1 cellular context compared by ENCODE assay signal in genomic region chr6:27591660-27592059, GRCh38.
TF ChIP-seq lines count a peak whose summit lies in the region.

No MANE protein-coding gene starts in this region.

TF ChIP-seq in HepG2, 621 proteins besides CTCF, POLR2A, EP300 and RAD21 (continued from another document and continues in another):
- no peak for TF ChIP-seq ZBED4 (CRISPR knock-in tag; IDR thresholded peaks at IDR 0.05; ENCODE audit: borderline replicate concordance)
- TF ChIP-seq PRDM10 (CRISPR knock-in tag; IDR thresholded peaks at IDR 0.05; ENCODE audit: low read depth): no peak
- TF ChIP-seq SYNCRIP (IDR thresholded peaks at IDR 0.05; ENCODE audit: insufficient read depth, low read depth, low read length): no peak
- no peak for TF ChIP-seq POGZ (CRISPR knock-in tag; IDR thresholded peaks at IDR 0.05)
- TF ChIP-seq NFIC (IDR thresholded peaks at IDR 0.05; ENCODE audit: low read length): no peak
- peak; percentile 23; the same call in 1 of the 2 replicates for TF ChIP-seq NR2F2 (IDR thresholded peaks at IDR 0.05; ENCODE audit: borderline replicate concordance, low read depth)
- TF ChIP-seq ZNF83 (CRISPR knock-in tag; IDR thresholded peaks at IDR 0.05; ENCODE audit: borderline replicate concordance): no peak
- TF ChIP-seq U2AF1 (optimal IDR thresholded peaks at IDR 0.05; ENCODE audit: low read depth, low read length): no peak
- TF ChIP-seq MTF1 (CRISPR knock-in tag; IDR thresholded peaks at IDR 0.05): no peak
- TF ChIP-seq WIZ (CRISPR knock-in tag; IDR thresholded peaks at IDR 0.05): no peak
- no peak for TF ChIP-seq SIN3B (IDR thresholded peaks at IDR 0.05; ENCODE audit: low read length)
- TF ChIP-seq SKIL (CRISPR knock-in tag; IDR thresholded peaks at IDR 0.05; ENCODE audit: borderline replicate concordance): no peak
- TF ChIP-seq ZNF30 (CRISPR knock-in tag; IDR thresholded peaks at IDR 0.05): no peak
- TF ChIP-seq ZNF430 (CRISPR knock-in tag; IDR thresholded peaks at IDR 0.05): no peak
- TF ChIP-seq POGK (CRISPR knock-in tag; conservative IDR thresholded peaks at IDR 0.05): no peak
- TF ChIP-seq ZKSCAN1 (IDR thresholded peaks at IDR 0.05; ENCODE audit: low read length): no peak
- no peak for TF ChIP-seq HMG20B (CRISPR knock-in tag; conservative IDR thresholded peaks at IDR 0.05)
- TF ChIP-seq TRAFD1 (CRISPR knock-in tag; IDR thresholded peaks at IDR 0.05; ENCODE audit: borderline replicate concordance): no peak
- no peak for TF ChIP-seq KLF11 (CRISPR knock-in tag; IDR thresholded peaks at IDR 0.05)
- no peak; the same call in 1 of the 2 replicates for TF ChIP-seq FOXA3 (CRISPR knock-in tag; IDR thresholded peaks at IDR 0.05)
- peak; percentile 10; the same call in 1 of the 2 replicates for TF ChIP-seq ZBTB34 (CRISPR knock-in tag; IDR thresholded peaks at IDR 0.05)
- TF ChIP-seq ATF3 (CRISPR knock-in tag; IDR thresholded peaks at IDR 0.05): no peak
- no peak for TF ChIP-seq ZNF230 (CRISPR knock-in tag; IDR thresholded peaks at IDR 0.05)
- TF ChIP-seq HIVEP1 (CRISPR knock-in tag; IDR thresholded peaks at IDR 0.05): no peak
- peak; percentile 61; the same call in 1 of the 2 replicates for TF ChIP-seq KLF6 (CRISPR knock-in tag; IDR thresholded peaks at IDR 0.05)
- TF ChIP-seq ZBTB42 (CRISPR knock-in tag; IDR thresholded peaks at IDR 0.05): no peak
- TF ChIP-seq SALL2 (CRISPR knock-in tag; IDR thresholded peaks at IDR 0.05): no peak
- TF ChIP-seq YEATS2 (CRISPR knock-in tag; IDR thresholded peaks at IDR 0.05; ENCODE audit: borderline replicate concordance): no peak
- no peak for TF ChIP-seq TFE3 (CRISPR knock-in tag; IDR thresholded peaks at IDR 0.05)
- no peak; the same call in 1 of the 2 replicates for TF ChIP-seq ZNF800 (CRISPR knock-in tag; IDR thresholded peaks at IDR 0.05)
- TF ChIP-seq ATF6 (CRISPR knock-in tag; conservative IDR thresholded peaks at IDR 0.05): no peak
- no peak for TF ChIP-seq ZNF501 (CRISPR knock-in tag; IDR thresholded peaks at IDR 0.05)
- TF ChIP-seq FOXK2 (IDR thresholded peaks at IDR 0.05): no peak
- no peak for TF ChIP-seq ZNF605 (CRISPR knock-in tag; IDR thresholded peaks at IDR 0.05)
- no peak for TF ChIP-seq PLSCR1 (CRISPR knock-in tag; IDR thresholded peaks at IDR 0.05; ENCODE audit: borderline replicate concordance)
